10 cellular contexts compared by ENCODE assay signal in genomic region chr12:6364037-6364360, GRCh38. TPM values are rescaled to one million over a fixed set of nuclear protein-coding genes. Genes with fewer than 3 reads are reported as not detected.
DNase-seq lines count a peak whose midpoint lies in the region; ATAC-seq and TF ChIP-seq lines count a peak whose summit lies in the region.
"Had no signal": no experiment of that assay in that cellular context is flagged by ENCODE, and none has a peak within 500 bp of the region (broad histone marks: within the 10 kb centered on the region; RNA-seq: fewer than 3 reads in every experiment).

No MANE protein-coding gene starts in this region.

- H3K4me3 ChIP-seq in cardiac muscle cell, result peak overlapping the region; percentile 29
- H3K4me3 ChIP-seq in colonic mucosa, result peak overlapping the region; percentile 48
- peak overlapping the region; percentile 61 to 67 for H3K4me3 ChIP-seq in vagina

- no peak for ATAC-seq in GM19467 (IDR thresholded peaks at IDR 0.05; ENCODE audit: unreplicated experiment)

- no peaks in the 10 kb centered on the region for H3K9me3 ChIP-seq in cardiac muscle cell (ENCODE audit: low read depth)
- H3K9me3 ChIP-seq in colonic mucosa, result no peaks in the 10 kb centered on the region
- H3K9me3 ChIP-seq in vagina, result no peaks in the 10 kb centered on the region

- DNase-seq in cardiac muscle cell (ENCODE audit: low read depth in 1 of 2, low spot score in 1 of 2) (no peak), cardiac septum (ENCODE audit: low spot score) (no peak), colonic mucosa (peak; percentile 83), mesothelial cell of epicardium (ENCODE audit: low spot score in 2 of 2, unreplicated experiment in 2 of 2) (no peak), vagina (ENCODE audit: extremely low spot score in 2 of 2) (no peak), COLO829 (ENCODE audit: low spot score) (no peak), RKO (ENCODE audit: low spot score) (no peak)
- DNase-seq: DMS 273 treated with DMSO at 0.1 percent for 48 hours, foreskin melanocyte had no signal

- no peak for TF ChIP-seq POLR2A in vagina (IDR thresholded peaks at IDR 0.05)

- H3K27ac ChIP-seq in cardiac muscle cell, result no peak overlapping the region
- H3K27ac ChIP-seq in colonic mucosa, result peak overlapping the region; percentile 93
- peak overlapping the region; percentile 98 for H3K27ac ChIP-seq in vagina

- H3K27ac Mint-ChIP-seq in mesothelial cell of epicardium, result peak overlapping the region; percentile 54

- H3K9ac ChIP-seq in colonic mucosa (ENCODE audit: low read depth in 2 of 2, low read length in 2 of 2), result peak overlapping the region; percentile 86 to 94

- H3K27me3 Mint-ChIP-seq in mesothelial cell of epicardium (ENCODE audit: low read depth), result no peaks in the 10 kb centered on the region

- TF ChIP-seq CTCF in cardiac muscle cell (IDR thresholded peaks at IDR 0.05; ENCODE audit: low read depth, low read length), result no peak
- TF ChIP-seq CTCF in colonic mucosa (IDR thresholded peaks at IDR 0.05), result no peak
- TF ChIP-seq CTCF in mesothelial cell of epicardium (IDR thresholded peaks at IDR 0.05; ENCODE audit: unreplicated experiment), result no peak
- no peak for TF ChIP-seq CTCF in vagina (IDR thresholded peaks at IDR 0.05)

- intact Hi-C loops in cardiac septum (cut with DNase I), result no loop called here
- intact Hi-C loops in colonic mucosa (cut with DNase I), result no loop called here
- intact Hi-C loops in vagina (cut with DNase I), result loop anchor here (1.0 kb wide), 1 partner anchor 29 kb away; no protein-coding TSS in a partner anchor

- no peaks in the 10 kb centered on the region for H3K36me3 ChIP-seq in cardiac muscle cell
- no peaks in the 10 kb centered on the region for H3K36me3 ChIP-seq in colonic mucosa
- no peaks in the 10 kb centered on the region for H3K36me3 ChIP-seq in vagina

- no peaks in the 10 kb centered on the region for H3K9me3 Mint-ChIP-seq in mesothelial cell of epicardium

- no peaks in the 10 kb centered on the region for H3K4me1 ChIP-seq in cardiac muscle cell (ENCODE audit: low read depth)
- H3K4me1 ChIP-seq in colonic mucosa, result peaks cover 14% of the 10 kb centered on the region
- H3K4me1 ChIP-seq in vagina, result peaks cover 33% of the 10 kb centered on the region

- peak overlapping the region; percentile 52 for H3K4me3 Mint-ChIP-seq in mesothelial cell of epicardium

- H3K27me3 ChIP-seq in cardiac muscle cell (no peaks in the 10 kb centered on the region), colonic mucosa (no peaks in the 10 kb centered on the region), vagina (no peaks in the 10 kb centered on the region)

- H3K36me3 Mint-ChIP-seq in mesothelial cell of epicardium, result no peaks in the 10 kb centered on the region

- peaks cover 13% of the 10 kb centered on the region for H3K4me1 Mint-ChIP-seq in mesothelial cell of epicardium

RNA-seq across cellular contexts. Expression of gene SCNN1A, which starts 11.4 kb away (rescaled TPM):
- total RNA-seq in cardiac muscle cell (0.25 and 0.66 TPM in 2 replicates), cardiac septum (0.46 TPM), colonic mucosa (100 to 1,000 TPM; 158 to 188 TPM), mesothelial cell of epicardium (20.1 to 21.5 TPM (median 20.3 TPM) in 3 replicates), vagina (55.2 TPM)
- polyA plus RNA-seq in cardiac muscle cell, result not detected in 2 replicates

RNA-seq across cellular contexts. Expression of gene LTBR, which starts 20.0 kb away (rescaled TPM):
- 2.2 and 4.1 TPM in 2 replicates for total RNA-seq in cardiac muscle cell
- 0.65 and 2.4 TPM in 2 replicates for polyA plus RNA-seq in cardiac muscle cell
- total RNA-seq in cardiac septum, result 29.4 TPM
- 100 to 1,000 TPM in 1 of 2 donors, 10 to 100 TPM in 1; 84.8 to 129 TPM for total RNA-seq in colonic mucosa
- total RNA-seq in mesothelial cell of epicardium, result 61.7 to 68.1 TPM (median 66.8 TPM) in 3 replicates
- total RNA-seq in vagina, result 146 TPM

RNA-seq across cellular contexts. Expression of gene TNFRSF1A, which starts 22.1 kb away (rescaled TPM):
- total RNA-seq in cardiac muscle cell (32.8 and 33.3 TPM in 2 replicates), cardiac septum (60.0 TPM), colonic mucosa (100 to 1,000 TPM; 116 to 164 TPM), mesothelial cell of epicardium (65.4 to 70.4 TPM (median 68.9 TPM) in 3 replicates), vagina (271 TPM)
- polyA plus RNA-seq in cardiac muscle cell, result 41.7 and 42.3 TPM in 2 replicates

RNA-seq across cellular contexts. Expression of gene PLEKHG6, which starts 53.5 kb away (rescaled TPM):
- total RNA-seq in cardiac muscle cell (0.86 and 0.99 TPM in 2 replicates), cardiac septum (0.30 TPM), colonic mucosa (100 to 1,000 TPM; 107 to 123 TPM), mesothelial cell of epicardium (16.1 to 18.3 TPM (median 16.4 TPM) in 3 replicates), vagina (14.7 TPM)
- polyA plus RNA-seq in cardiac muscle cell, result 0.39 and 1.2 TPM in 2 replicates

Comparison
In these comparisons a context has a peak if more than half of its experiments do, and no peak if none do; other contexts are left out.
1. RNA of gene SCNN1A, which starts 11.4 kb away (total RNA-seq): 158 to 188 TPM in colonic mucosa, 55.2 TPM in vagina (single experiment) and 20.1 to 21.5 TPM in mesothelial cell of epicardium; 0.25 to 0.66 TPM in cardiac muscle cell and 0.46 TPM in cardiac septum (single experiment); every median in the first group is over 10 times any median in the second.
2. Peak in every context shown above with its lines, with median percentiles within 50 percentile points of each other: H3K4me3 ChIP-seq.